In the genomic region with DNA sequence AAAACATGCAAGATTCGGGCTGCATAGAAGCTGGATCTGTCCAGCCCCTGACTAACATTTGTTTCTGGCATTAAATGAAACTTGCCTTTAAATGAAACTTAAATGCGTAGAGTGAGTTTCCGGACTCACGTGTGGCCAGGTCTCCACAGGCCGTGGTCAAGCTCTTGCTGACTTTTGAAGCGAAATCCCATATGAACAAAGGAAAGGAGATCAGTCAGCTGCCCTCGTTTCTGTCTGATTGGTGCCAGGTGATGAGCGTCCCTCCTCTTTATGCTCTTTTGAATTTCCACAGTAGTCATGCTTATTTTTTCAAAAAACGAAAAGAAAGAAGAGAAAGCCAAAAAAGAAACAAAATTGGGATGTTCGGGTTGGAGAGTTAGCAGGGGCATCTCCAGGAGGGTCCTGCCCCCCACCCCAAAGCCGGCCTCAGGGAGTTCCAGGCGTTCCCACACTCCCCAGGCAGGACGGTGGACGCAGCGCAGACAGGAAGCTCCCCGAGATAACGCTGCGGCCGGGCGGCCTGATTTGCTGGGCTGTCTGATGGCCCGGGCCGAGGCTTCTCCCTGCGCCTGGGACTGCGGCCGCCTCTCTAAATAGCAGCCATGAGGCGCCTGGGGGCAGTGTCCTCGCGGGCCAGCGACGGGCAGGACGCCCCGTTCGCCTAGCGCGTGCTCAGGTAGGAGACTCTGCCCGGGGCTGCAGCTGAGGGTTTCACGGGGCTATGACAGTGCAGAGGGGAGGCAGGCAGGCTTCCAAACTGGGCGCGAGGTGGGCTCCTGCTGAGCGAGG, we compare ENCODE assay signal across 11 cellular contexts. TPM values are rescaled to one million over a fixed set of nuclear protein-coding genes. Genes with fewer than 3 reads are reported as not detected.
DNase-seq lines count a peak whose midpoint lies in the region; ATAC-seq and TF ChIP-seq lines count a peak whose summit lies in the region.
"Had no signal": no experiment of that assay in that cellular context is flagged by ENCODE, and none has a peak within 500 bp of the region (broad histone marks: within the 10 kb centered on the region; RNA-seq: fewer than 3 reads in every experiment).

A gene (plus strand): TSS at position 620 of the 789 bp plus-strand sequence. CDS start 9,229 bp downstream, outside the sequence.

- DNase-seq in HFFc6 (no peak), coronary artery (ENCODE audit: low spot score) (no peak), kidney tubule cell (ENCODE audit: low spot score) (peak; percentile 25), spleen (peak; percentile 83), NK-92 (lab: John Stamatoyannopoulos, UW; ENCODE audit: unreplicated experiment) (no peak), COLO668 (lab: John Stamatoyannopoulos, UW; ENCODE audit: unreplicated experiment) (no peak), inferior parietal cortex (ENCODE audit: extremely low spot score) (no peak)
- DNase-seq: activated CD4-positive, alpha-beta memory T cell treated with anti-CD3 and anti-CD28 coated beads for 36 hours; NCI-H2029 treated with DMSO at 0.1 percent for 48 hours had no signal

- intact Hi-C loops in spleen (cut with DNase I; ENCODE audit: low total_unique reads): no loop called here

- no peak for ATAC-seq in HG03460 (IDR thresholded peaks at IDR 0.05; ENCODE audit: unreplicated experiment)

- no peaks in the 10 kb centered on the region for H3K36me3 Mint-ChIP-seq in HFFc6 (ENCODE audit: low read depth)

- no peak within 1 kb of the TSS for H3K27ac Mint-ChIP-seq in HFFc6
- H3K27ac Mint-ChIP-seq: activated CD4-positive, alpha-beta memory T cell treated with anti-CD3 and anti-CD28 coated beads for 36 hours had no signal

- no peaks in the 10 kb centered on the region for H3K4me1 Mint-ChIP-seq in HFFc6 (ENCODE audit: low read depth)

- peak within 1 kb of the TSS in 1 of 2 donors; percentile 10 for H3K27ac ChIP-seq in coronary artery
- peak within 1 kb of the TSS in 3 of 8 donors; percentile 21 to 41 (median 31) for H3K27ac ChIP-seq in spleen

- no peak for TF ChIP-seq POLR2A in spleen (IDR thresholded peaks at IDR 0.05)

- H3K4me3 ChIP-seq in coronary artery: peak within 1 kb of the TSS; percentile 62
- H3K4me3 ChIP-seq in spleen: peak within 1 kb of the TSS in 2 of 8 donors; percentile 14 to 17

- H3K36me3 ChIP-seq in spleen: no peaks in the 10 kb centered on the region

- H3K27me3 Mint-ChIP-seq in HFFc6 (ENCODE audit: insufficient read depth): peaks cover 11% of the 10 kb centered on the region

- peak; percentile 12; the same call in 1 of the 2 replicates for TF ChIP-seq CTCF in HFFc6 (IDR thresholded peaks at IDR 0.05)
- TF ChIP-seq CTCF in coronary artery (IDR thresholded peaks at IDR 0.05): no peak
- peak in 8 of 11 experiments; percentile 13 to 44 (median 39) for TF ChIP-seq CTCF in spleen (IDR thresholded peaks at IDR 0.05 in 8 of 11, conservative IDR thresholded peaks at IDR 0.05 in 3 of 11)

- WGBS in spleen, 5 donors: 37 to 58% (median 49%) methylated on average over 28 to 40 of the region's 40 CpGs

- H3K27me3 ChIP-seq in spleen (replicated peaks in 1 of 7): peaks cover 0 to 8% (median 0%) of the 10 kb centered on the region in 7 donors

- peak within 1 kb of the TSS; percentile 10; the same call in 1 of the 2 replicates for H3K4me3 Mint-ChIP-seq in HFFc6
- H3K4me3 Mint-ChIP-seq: activated CD4-positive, alpha-beta memory T cell treated with anti-CD3 and anti-CD28 coated beads for 36 hours; central memory CD8-positive, alpha-beta T cell had no signal

- no peaks in the 10 kb centered on the region for H3K9me3 ChIP-seq in spleen

- no peaks in the 10 kb centered on the region for H3K9me3 Mint-ChIP-seq in HFFc6
- H3K9me3 Mint-ChIP-seq: activated CD4-positive, alpha-beta memory T cell treated with anti-CD3 and anti-CD28 coated beads for 36 hours; central memory CD8-positive, alpha-beta T cell had no signal

- peaks cover 0 to 12% (median 0%) of the 10 kb centered on the region in 6 donors for H3K4me1 ChIP-seq in spleen

RNA-seq across cellular contexts. Expression of the gene that starts here (rescaled TPM):
- total RNA-seq in HFFc6 (2021; fragmentation: NEBNext Ultra II Directional; extraction: Animal tissue kit (Norgen Biotek cat#: 25700)): not detected
- 1 to 10 TPM in 6 of 7 donors, under 1 TPM in 1; 0.64 to 8.0 (median 4.7) TPM for total RNA-seq in spleen
- 1 to 10 TPM; 1.9 to 3.2 (median 2.0) TPM for polyA plus RNA-seq in spleen

Comparison
In these comparisons a context has a peak if more than half of its experiments do, and no peak if none do; other contexts are left out.
1. DNase-seq: peak in kidney tubule cell (single experiment) and spleen (single experiment); none in HFFc6 (single experiment), coronary artery (single experiment), NK-92 (single experiment), COLO668 (single experiment) and inferior parietal cortex (single experiment).